28 cellular contexts compared by ENCODE assay signal in genomic region chr3:59150039-59150438, GRCh38.
DNase-seq lines count a peak whose midpoint lies in the region; ATAC-seq, FAIRE-seq and TF ChIP-seq lines count a peak whose summit lies in the region.
"Had no signal": no experiment of that assay in that cellular context is flagged by ENCODE, and none has a peak within 500 bp of the region (broad histone marks: within the 10 kb centered on the region; RNA-seq: fewer than 3 reads in every experiment).

No MANE protein-coding gene starts in this region.

- DNase-seq in GM23338 (ENCODE audit: low spot score) (peak; percentile 68), bronchial epithelial cell (ENCODE audit: low read depth) (peak; percentile 3), left colon (peak in 1 of 2 donors; percentile 6), hypothalamus (lab: John Stamatoyannopoulos, UW) (no peak), NCI-H1436 treated with DMSO at 0.1 percent for 48 hours (lab: John Stamatoyannopoulos, UW) (no peak), foreskin fibroblast (no peak)
- DNase-seq: activated CD8-positive, alpha-beta T cell treated with anti-CD3 and anti-CD28 coated beads, Interleukin-2, amount 10 ng/mL, durations not matched to agents 7 days and 5 days; activated effector memory CD4-positive, alpha-beta T cell treated with anti-CD3 and anti-CD28 coated beads, Interleukin-2, amount 50 U/mL, for 16 hours; cerebellar nuclear complex; heart left ventricle; islet precursor cell; KG1; NCI-H2029; pancreas; right cardiac atrium; SHP77; stimulated activated CD4-positive, alpha-beta T cell treated with anti-CD3 and anti-CD28 coated beads, Interleukin-4, amount 100 ng/mL, for 24 hours; stimulated activated naive CD4-positive, alpha-beta T cell; SW 1271; testis; uterus had no signal

- FAIRE-seq in bronchial epithelial cell (lab: Jason Lieb, UNC): no peak
- FAIRE-seq: D721Med, GM12892, pancreas had no signal

- H4K20me1 ChIP-seq in GM23338 (replicated peaks; ENCODE audit: insufficient read depth) (no peaks in the 10 kb centered on the region), Loucy (ENCODE audit: insufficient read depth, low read length, poor library complexity, severe bottlenecking) (no peaks in the 10 kb centered on the region)

- intact Hi-C loops in left colon (cut with DNase I, micrococcal nuclease): no loop called here

- TF ChIP-seq CTCF in GM23338 (conservative IDR thresholded peaks at IDR 0.05; ENCODE audit: low read depth in 2 of 2): no peak
- TF ChIP-seq CTCF in Loucy (conservative IDR thresholded peaks at IDR 0.05; ENCODE audit: low read length): no peak
- TF ChIP-seq CTCF in bronchial epithelial cell (IDR thresholded peaks at IDR 0.05; ENCODE audit: insufficient read depth, low read length, severe bottlenecking): no peak
- no peak for TF ChIP-seq CTCF in foreskin fibroblast (IDR thresholded peaks at IDR 0.05; ENCODE audit: low read depth, low read length)

- H3K9ac ChIP-seq in Loucy (ENCODE audit: low read depth, low read length, poor library complexity, severe bottlenecking): no peak overlapping the region

- H3K4me1 ChIP-seq in GM23338 (ENCODE audit: insufficient read depth): peaks cover 10% of the 10 kb centered on the region
- no peaks in the 10 kb centered on the region for H3K4me1 ChIP-seq in Loucy (ENCODE audit: insufficient read depth, low read length, poor library complexity, severe bottlenecking)
- H3K4me1 ChIP-seq: heart left ventricle, pancreas, testis, uterus had no signal

- peaks cover 10% of the 10 kb centered on the region; the same call in 2 of the 3 replicates for H3K36me3 Mint-ChIP-seq in GM23338 (ENCODE audit: low read depth)
- H3K36me3 Mint-ChIP-seq: CD14-positive monocyte; natural killer cell treated with Interleukin-12 subunit alpha and Interleukin-12 subunit beta and Interleukin-15 and Interleukin-18, amount 100 ng/mL, for 72 hours had no signal

- H3K9me2 ChIP-seq in GM23338 (ENCODE audit: insufficient read depth) (peaks cover 5% of the 10 kb centered on the region; the same call in 1 of the 2 replicates), Loucy (replicated peaks; ENCODE audit: low read depth, low read length) (no peaks in the 10 kb centered on the region)

- H3K4me2 ChIP-seq in GM23338: peak overlapping the region; percentile 64
- H3K4me2 ChIP-seq in Loucy (ENCODE audit: low read depth, low read length, poor library complexity, severe bottlenecking): no peak overlapping the region

- H3K27ac Mint-ChIP-seq in GM23338: no peak overlapping the region
- H3K27ac Mint-ChIP-seq: activated CD8-positive, alpha-beta T cell treated with anti-CD3 and anti-CD28 coated beads, Interleukin-2, amount 10 ng/mL, durations not matched to agents 7 days and 5 days; CD14-positive monocyte; natural killer cell treated with Interleukin-12 subunit alpha and Interleukin-12 subunit beta and Interleukin-15 and Interleukin-18, amount 100 ng/mL, for 72 hours had no signal

- H3K27me3 ChIP-seq in GM23338 (ENCODE audit: insufficient read depth): no peaks in the 10 kb centered on the region
- H3K27me3 ChIP-seq in Loucy (ENCODE audit: insufficient read depth, low read length, poor library complexity, severe bottlenecking): no peaks in the 10 kb centered on the region
- no peaks in the 10 kb centered on the region for H3K27me3 ChIP-seq in bronchial epithelial cell (ENCODE audit: control insufficient read depth, insufficient read depth, low read length)
- H3K27me3 ChIP-seq: heart left ventricle, pancreas, testis, uterus had no signal

- H3F3A ChIP-seq in GM23338 (replicated peaks; ENCODE audit: low read depth) (no peaks in the 10 kb centered on the region), Loucy (ENCODE audit: low read depth) (no peaks in the 10 kb centered on the region)

- H3K4me1 Mint-ChIP-seq in GM23338: peaks cover 10% of the 10 kb centered on the region
- H3K4me1 Mint-ChIP-seq: CD14-positive monocyte had no signal

- H3K36me3 ChIP-seq in GM23338 (ENCODE audit: insufficient read depth) (no peaks in the 10 kb centered on the region), Loucy (ENCODE audit: insufficient read depth, low read length) (no peaks in the 10 kb centered on the region), bronchial epithelial cell (ENCODE audit: control insufficient read depth, insufficient read depth, low read length) (no peaks in the 10 kb centered on the region)
- H3K36me3 ChIP-seq: heart left ventricle, pancreas, uterus had no signal

- peaks cover 6% of the 10 kb centered on the region; the same call in 1 of the 2 replicates for H3K9me3 ChIP-seq in Loucy (ENCODE audit: insufficient read depth, low read depth, low read length)
- H3K9me3 ChIP-seq: pancreas, testis, uterus had no signal

- no peak overlapping the region for H3K27ac ChIP-seq in GM23338 (ENCODE audit: low read depth)
- H3K27ac ChIP-seq: epithelial cell of prostate, heart left ventricle, pancreas, testis, uterus had no signal

- peak overlapping the region; percentile 31; the same call in 1 of the 2 replicates for H3K4me3 ChIP-seq in GM23338
- H3K4me3 ChIP-seq in Loucy (ENCODE audit: low read length, poor library complexity, severe bottlenecking): no peak overlapping the region
- H3K4me3 ChIP-seq in bronchial epithelial cell (ENCODE audit: low read depth, low read length): no peak overlapping the region
- no peak overlapping the region for H3K4me3 ChIP-seq in foreskin fibroblast (ENCODE audit: low read depth in 1 of 2, low read length in 2 of 2)
- H3K4me3 ChIP-seq: heart left ventricle, pancreas, testis, uterus had no signal

- H3K79me2 ChIP-seq in GM23338 (replicated peaks; ENCODE audit: insufficient read depth) (no peaks in the 10 kb centered on the region), Loucy (ENCODE audit: insufficient read depth, low read length) (no peaks in the 10 kb centered on the region)

- H3K4me3 Mint-ChIP-seq in GM23338: no peak overlapping the region
- H3K4me3 Mint-ChIP-seq: activated CD8-positive, alpha-beta T cell treated with anti-CD3 and anti-CD28 coated beads, Interleukin-2, amount 10 ng/mL, durations not matched to agents 7 days and 5 days; CD14-positive monocyte; natural killer cell treated with Interleukin-12 subunit alpha and Interleukin-12 subunit beta and Interleukin-15 and Interleukin-18, amount 100 ng/mL, for 72 hours had no signal

- peak overlapping the region; percentile 93 for H2AFZ ChIP-seq in GM23338
- H2AFZ ChIP-seq in Loucy (ENCODE audit: low read length): 0 out of 2 replicates have a peak overlapping the region, but pooled peaks have one; percentile 22

- H3K27me3 Mint-ChIP-seq in GM23338 (ENCODE audit: insufficient read depth, low read depth, poor library complexity): no peaks in the 10 kb centered on the region

- H3K9me3 Mint-ChIP-seq in GM23338: peaks cover 18% of the 10 kb centered on the region

- ATAC-seq in GM23338 (peak; percentile 76), left colon (peak; percentile 48)
- ATAC-seq: activated CD4-positive, CD25-positive, alpha-beta regulatory T cell treated with anti-CD3 and anti-CD28 coated beads, Interleukin-2, amount 50 U/mL, for 24 hours; activated CD8-positive, alpha-beta T cell treated with anti-CD3 and anti-CD28 coated beads, Interleukin-2, amount 10 ng/mL, durations not matched to agents 7 days and 5 days; heart left ventricle; natural killer cell treated with Interleukin-12 subunit alpha and Interleukin-12 subunit beta and Interleukin-15 and Interleukin-18, amount 100 ng/mL, for 72 hours; pancreas; right cardiac atrium had no signal

TF ChIP-seq in GM23338, 12 proteins besides CTCF, POLR2A, EP300 and RAD21 (continues in another document):
- TF ChIP-seq REST (IDR thresholded peaks at IDR 0.05; ENCODE audit: unreplicated experiment) (no peak), ZNF331 (CRISPR knock-in tag; IDR thresholded peaks at IDR 0.05; ENCODE audit: low read depth) (no peak)

Comparison
In these comparisons a context has a peak if more than half of its experiments do, and no peak if none do; other contexts are left out.
1. DNase-seq: peak in GM23338 (single experiment) and bronchial epithelial cell (single experiment); none in hypothalamus (0 of 51), NCI-H1436 treated with DMSO at 0.1 percent for 48 hours (single experiment) and foreskin fibroblast (0 of 2).